1 cellular context compared by ENCODE assay signal in genomic region chr2:219294356-219295351, GRCh38.
A peak's percentile ranks its signal among the peaks of the same experiment; 100 is the strongest.
TF ChIP-seq lines count a peak whose summit lies in the region.

No MANE protein-coding gene starts in this region.

TF ChIP-seq in HepG2, 621 proteins besides CTCF, POLR2A, EP300 and RAD21 (continued from another document and continues in another):
- no peak for TF ChIP-seq TRAFD1 (CRISPR knock-in tag; IDR thresholded peaks at IDR 0.05; ENCODE audit: borderline replicate concordance)
- TF ChIP-seq ZBTB10 (CRISPR knock-in tag; IDR thresholded peaks at IDR 0.05; ENCODE audit: borderline replicate concordance) = 0 out of 2 replicates have a peak, but pooled peaks have one; percentile 22
- TF ChIP-seq KDM5B (CRISPR knock-in tag; IDR thresholded peaks at IDR 0.05; ENCODE audit: borderline replicate concordance) = peak; percentile 85; the same call in 1 of the 2 replicates
- TF ChIP-seq ATF5 (CRISPR knock-in tag; IDR thresholded peaks at IDR 0.05; ENCODE audit: low read depth) = no peak
- peak; percentile 89; the same call in 1 of the 2 replicates for TF ChIP-seq REPIN1 (CRISPR knock-in tag; IDR thresholded peaks at IDR 0.05; ENCODE audit: borderline replicate concordance, low read depth)
- TF ChIP-seq JDP2 (CRISPR knock-in tag; IDR thresholded peaks at IDR 0.05; ENCODE audit: borderline replicate concordance) = no peak
- TF ChIP-seq GATAD1 (CRISPR knock-in tag; IDR thresholded peaks at IDR 0.05) = peak; percentile 76
- TF ChIP-seq ZFP36L2 (CRISPR knock-in tag; IDR thresholded peaks at IDR 0.05) = no peak
- TF ChIP-seq ZNF614 (CRISPR knock-in tag; IDR thresholded peaks at IDR 0.05; ENCODE audit: borderline replicate concordance) = peak; percentile 94; the same call in 1 of the 2 replicates
- TF ChIP-seq MYNN (CRISPR knock-in tag; IDR thresholded peaks at IDR 0.05; ENCODE audit: low read depth) = 0 out of 2 replicates have a peak, but pooled peaks have one; percentile 42
- peak; percentile 84 for TF ChIP-seq ZNF253 (CRISPR knock-in tag; IDR thresholded peaks at IDR 0.05; ENCODE audit: borderline replicate concordance)
- TF ChIP-seq MLXIP (CRISPR knock-in tag; IDR thresholded peaks at IDR 0.05; ENCODE audit: borderline replicate concordance) = no peak
- TF ChIP-seq ZNF639 (CRISPR knock-in tag; conservative IDR thresholded peaks at IDR 0.05) = peak; percentile 56
- peak; percentile 96 for TF ChIP-seq ZNF512 (CRISPR knock-in tag; IDR thresholded peaks at IDR 0.05)
- no peak for TF ChIP-seq ZFYVE20 (CRISPR knock-in tag; IDR thresholded peaks at IDR 0.05; ENCODE audit: borderline replicate concordance, low read depth)
- no peak for TF ChIP-seq LCORL (IDR thresholded peaks at IDR 0.05)
- TF ChIP-seq LCORL (CRISPR knock-in tag; IDR thresholded peaks at IDR 0.05) = peak; percentile 84; the same call in 1 of the 2 replicates
- TF ChIP-seq ZNF142 (CRISPR knock-in tag; IDR thresholded peaks at IDR 0.05) = peak; percentile 80; the same call in 1 of the 2 replicates
- TF ChIP-seq SIN3B (IDR thresholded peaks at IDR 0.05; ENCODE audit: low read length) = no peak
- no peak for TF ChIP-seq PLRG1 (conservative IDR thresholded peaks at IDR 0.05)
- TF ChIP-seq HMGA1 (CRISPR knock-in tag; conservative IDR thresholded peaks at IDR 0.05) = no peak
- no peak for TF ChIP-seq PRMT3 (CRISPR knock-in tag; IDR thresholded peaks at IDR 0.05; ENCODE audit: borderline replicate concordance, low read depth)
- TF ChIP-seq HES4 (CRISPR knock-in tag; IDR thresholded peaks at IDR 0.05; ENCODE audit: borderline replicate concordance) = peak; percentile 44; the same call in 1 of the 2 replicates
- no peak for TF ChIP-seq GPN1 (CRISPR knock-in tag; IDR thresholded peaks at IDR 0.05; ENCODE audit: borderline replicate concordance)
- no peak for TF ChIP-seq TCF7L2 (IDR thresholded peaks at IDR 0.05; ENCODE audit: low read depth, low read length)
- no peak for TF ChIP-seq ZNF432 (CRISPR knock-in tag; IDR thresholded peaks at IDR 0.05; ENCODE audit: borderline replicate concordance)
- TF ChIP-seq PREB (CRISPR knock-in tag; IDR thresholded peaks at IDR 0.05) = no peak
- no peak for TF ChIP-seq ISX (CRISPR knock-in tag; conservative IDR thresholded peaks at IDR 0.05)
- TF ChIP-seq FOXM1 (CRISPR knock-in tag; IDR thresholded peaks at IDR 0.05) = no peak
- no peak; the same call in 1 of the 2 replicates for TF ChIP-seq ZNF746 (CRISPR knock-in tag; IDR thresholded peaks at IDR 0.05)
- no peak for TF ChIP-seq ATAD3A (CRISPR knock-in tag; IDR thresholded peaks at IDR 0.05)
- no peak for TF ChIP-seq ZNF75D (CRISPR knock-in tag; IDR thresholded peaks at IDR 0.05; ENCODE audit: borderline replicate concordance)
- 0 out of 2 replicates have a peak, but pooled peaks have one; percentile 7 for TF ChIP-seq ZFP41 (CRISPR knock-in tag; IDR thresholded peaks at IDR 0.05; ENCODE audit: borderline replicate concordance)
- TF ChIP-seq KLF15 (CRISPR knock-in tag; IDR thresholded peaks at IDR 0.05; ENCODE audit: borderline replicate concordance) = 0 out of 2 replicates have a peak, but pooled peaks have one; percentile 81
- TF ChIP-seq PBX2 (CRISPR knock-in tag; IDR thresholded peaks at IDR 0.05) = no peak
- TF ChIP-seq ZNF180 (CRISPR knock-in tag; IDR thresholded peaks at IDR 0.05; ENCODE audit: borderline replicate concordance, low read depth) = no peak
- peak; percentile 73; the same call in 1 of the 2 replicates for TF ChIP-seq MEIS2 (CRISPR knock-in tag; IDR thresholded peaks at IDR 0.05)
- peak; percentile 19; the same call in 1 of the 2 replicates for TF ChIP-seq ESRRA (CRISPR knock-in tag; IDR thresholded peaks at IDR 0.05; ENCODE audit: low read depth)
